Comparison of ENCODE assay signal across 23 cellular contexts in the genomic region with DNA sequence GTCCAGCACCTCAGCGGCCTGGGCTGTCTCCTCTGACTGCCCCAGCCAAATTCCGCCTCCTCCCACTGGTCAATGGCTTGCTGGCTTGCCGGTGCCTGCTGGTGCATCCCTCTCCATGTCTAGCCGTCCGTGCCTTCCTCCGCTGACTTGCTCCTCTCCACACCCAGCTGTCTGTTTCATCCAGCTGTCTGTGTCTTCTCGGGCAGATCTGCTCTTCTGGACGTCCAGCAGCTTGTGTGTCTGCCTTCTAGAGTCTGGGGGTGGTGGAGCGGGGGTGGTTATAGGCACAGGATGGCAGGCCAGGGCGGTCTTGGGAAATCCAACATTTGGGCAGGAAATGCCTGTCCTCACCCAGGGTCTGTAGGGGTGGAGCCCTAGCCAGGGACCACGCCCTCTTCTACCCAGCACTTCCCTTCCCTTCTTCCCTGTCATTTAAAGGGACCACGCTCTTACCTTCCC.
DNase-seq lines count a peak whose midpoint lies in the region; ATAC-seq and TF ChIP-seq lines count a peak whose summit lies in the region.
"Had no signal": no experiment of that assay in that cellular context is flagged by ENCODE, and none has a peak within 500 bp of the region (broad histone marks: within the 10 kb centered on the region; RNA-seq: fewer than 3 reads in every experiment).

No MANE protein-coding gene starts in this region.

- TF ChIP-seq CTCF in chondrocyte (IDR thresholded peaks at IDR 0.05) = no peak
- TF ChIP-seq CTCF in psoas muscle (IDR thresholded peaks at IDR 0.05) = no peak

- no peak overlapping the region for H3K9ac ChIP-seq in HUES6 (ENCODE audit: low read length)
- H3K9ac ChIP-seq: neural progenitor cell, parathyroid adenoma had no signal

- no peaks in the 10 kb centered on the region for H3K36me3 ChIP-seq in HUES6 (ENCODE audit: control insufficient read depth, insufficient read depth, low read length)
- H3K36me3 ChIP-seq in psoas muscle (ENCODE audit: insufficient read depth in 1 of 2, low read depth in 1 of 2) = no peaks in the 10 kb centered on the region
- H3K36me3 ChIP-seq: adrenal gland, neural progenitor cell had no signal

- H3K27ac ChIP-seq in HUES6 (ENCODE audit: low read depth, low read length) (0 out of 2 replicates have a peak overlapping the region, but pooled peaks have one; percentile 19), psoas muscle (no peak overlapping the region)
- H3K27ac ChIP-seq: 22Rv1, adrenal gland, body of pancreas, neural progenitor cell, parathyroid adenoma had no signal

- intact Hi-C loops in psoas muscle (cut with DNase I) = no loop called here

- H3K4me3 Mint-ChIP-seq in chondrocyte (ENCODE audit: unreplicated experiment) = no peak overlapping the region
- H3K4me3 Mint-ChIP-seq: activated CD4-positive, alpha-beta T cell treated with anti-CD3 and anti-CD28 coated beads, Interleukin-2, amount 10 ng/mL, durations not matched to agents 7 days and 5 days; activated T-cell treated with anti-CD3 and anti-CD28 coated beads, Interleukin-2, amount 50 U/mL, for 72 hours; neural progenitor cell had no signal

- DNase-seq in NCI-H2227 (lab: John Stamatoyannopoulos, UW; ENCODE audit: unreplicated experiment) (peak; percentile 19), NCI-H2227 treated with DMSO at 0.1 percent for 48 hours (lab: John Stamatoyannopoulos, UW) (no peak), chondrocyte (ENCODE audit: low spot score) (peak; percentile 67), psoas muscle (peak; percentile 10 to 28), foreskin melanocyte (no peak)
- DNase-seq: activated CD4-positive, alpha-beta T cell treated with anti-CD3 and anti-CD28 coated beads, Interleukin-2, amount 10 ng/mL, durations not matched to agents 7 days and 5 days; activated naive CD4-positive, alpha-beta T cell treated with Interleukin-2 at 50 U/mL for 16 hours; activated T-cell treated with anti-CD3 and anti-CD28 coated beads, Interleukin-2, amount 50 U/mL, for 72 hours; adrenal gland; body of pancreas; kidney glomerular epithelial cell; mammary epithelial cell; NCI-H1105; NCI-H187 treated with DMSO at 0.1 percent for 48 hours; NCI-H69; stimulated activated naive CD4-positive, alpha-beta T cell had no signal

- H3K36me3 Mint-ChIP-seq in chondrocyte (ENCODE audit: low read depth) = no peaks in the 10 kb centered on the region
- H3K36me3 Mint-ChIP-seq: neural progenitor cell had no signal

- H3K4me1 Mint-ChIP-seq in chondrocyte (ENCODE audit: low read depth) = no peaks in the 10 kb centered on the region
- H3K4me1 Mint-ChIP-seq: activated CD4-positive, alpha-beta T cell treated with anti-CD3 and anti-CD28 coated beads, Interleukin-2, amount 10 ng/mL, durations not matched to agents 7 days and 5 days; neural progenitor cell had no signal

- H3K9me3 Mint-ChIP-seq in chondrocyte (ENCODE audit: low read depth) = no peaks in the 10 kb centered on the region
- H3K9me3 Mint-ChIP-seq: activated CD4-positive, alpha-beta T cell treated with anti-CD3 and anti-CD28 coated beads, Interleukin-2, amount 10 ng/mL, durations not matched to agents 7 days and 5 days; neural progenitor cell had no signal

- H3K9me3 ChIP-seq in HUES6 (ENCODE audit: control insufficient read depth, insufficient read depth, low read depth, low read length) (no peaks in the 10 kb centered on the region), psoas muscle (no peaks in the 10 kb centered on the region)
- H3K9me3 ChIP-seq: adrenal gland, body of pancreas had no signal

- WGBS in psoas muscle, 3 donors = 70 to 73% (median 73%) methylated on average over 12 of the region's 12 CpGs

- ATAC-seq in psoas muscle = no peak
- no peak for ATAC-seq in HG03280 (IDR thresholded peaks at IDR 0.05; ENCODE audit: unreplicated experiment)
- ATAC-seq in HG03469 (IDR thresholded peaks at IDR 0.05; ENCODE audit: unreplicated experiment) = no peak
- ATAC-seq: activated T-cell treated with anti-CD3 and anti-CD28 coated beads, Interleukin-2, amount 50 U/mL, for 72 hours; body of pancreas; sciatic nerve had no signal

- H3K27me3 Mint-ChIP-seq in chondrocyte (ENCODE audit: low read depth) = no peaks in the 10 kb centered on the region
- H3K27me3 Mint-ChIP-seq: activated CD4-positive, alpha-beta T cell treated with anti-CD3 and anti-CD28 coated beads, Interleukin-2, amount 10 ng/mL, durations not matched to agents 7 days and 5 days had no signal

- no peaks in the 10 kb centered on the region for H3K27me3 ChIP-seq in HUES6 (ENCODE audit: control insufficient read depth, insufficient read depth, low read length)
- no peaks in the 10 kb centered on the region for H3K27me3 ChIP-seq in psoas muscle (ENCODE audit: insufficient read depth in 3 of 3, low read length in 2 of 3)
- H3K27me3 ChIP-seq: adrenal gland, body of pancreas, neural progenitor cell had no signal

- H3K4me1 ChIP-seq in HUES6 (ENCODE audit: control insufficient read depth, insufficient read depth, low read length) (peaks cover 12% of the 10 kb centered on the region), psoas muscle (no peaks in the 10 kb centered on the region)
- H3K4me1 ChIP-seq: adrenal gland, body of pancreas, neural progenitor cell, parathyroid adenoma had no signal

- H3K27ac Mint-ChIP-seq in chondrocyte (ENCODE audit: unreplicated experiment) = no peak overlapping the region
- H3K27ac Mint-ChIP-seq: activated CD4-positive, alpha-beta T cell treated with anti-CD3 and anti-CD28 coated beads, Interleukin-2, amount 10 ng/mL, durations not matched to agents 7 days and 5 days; activated T-cell treated with anti-CD3 and anti-CD28 coated beads, Interleukin-2, amount 50 U/mL, for 72 hours; neural progenitor cell had no signal

- H3K4me3 ChIP-seq in HUES6 (ENCODE audit: low read depth, low read length) (0 out of 2 replicates have a peak overlapping the region, but pooled peaks have one; percentile 17), psoas muscle (no peak overlapping the region)
- H3K4me3 ChIP-seq: adrenal gland, body of pancreas, neural progenitor cell had no signal

Comparison
In these comparisons a context has a peak if more than half of its experiments do, and no peak if none do; other contexts are left out.
1. DNase-seq: peak in NCI-H2227 (single experiment), chondrocyte (single experiment) and psoas muscle (2 of 2); none in NCI-H2227 treated with DMSO at 0.1 percent for 48 hours (single experiment) and foreskin melanocyte (single experiment).